In the genomic region with DNA sequence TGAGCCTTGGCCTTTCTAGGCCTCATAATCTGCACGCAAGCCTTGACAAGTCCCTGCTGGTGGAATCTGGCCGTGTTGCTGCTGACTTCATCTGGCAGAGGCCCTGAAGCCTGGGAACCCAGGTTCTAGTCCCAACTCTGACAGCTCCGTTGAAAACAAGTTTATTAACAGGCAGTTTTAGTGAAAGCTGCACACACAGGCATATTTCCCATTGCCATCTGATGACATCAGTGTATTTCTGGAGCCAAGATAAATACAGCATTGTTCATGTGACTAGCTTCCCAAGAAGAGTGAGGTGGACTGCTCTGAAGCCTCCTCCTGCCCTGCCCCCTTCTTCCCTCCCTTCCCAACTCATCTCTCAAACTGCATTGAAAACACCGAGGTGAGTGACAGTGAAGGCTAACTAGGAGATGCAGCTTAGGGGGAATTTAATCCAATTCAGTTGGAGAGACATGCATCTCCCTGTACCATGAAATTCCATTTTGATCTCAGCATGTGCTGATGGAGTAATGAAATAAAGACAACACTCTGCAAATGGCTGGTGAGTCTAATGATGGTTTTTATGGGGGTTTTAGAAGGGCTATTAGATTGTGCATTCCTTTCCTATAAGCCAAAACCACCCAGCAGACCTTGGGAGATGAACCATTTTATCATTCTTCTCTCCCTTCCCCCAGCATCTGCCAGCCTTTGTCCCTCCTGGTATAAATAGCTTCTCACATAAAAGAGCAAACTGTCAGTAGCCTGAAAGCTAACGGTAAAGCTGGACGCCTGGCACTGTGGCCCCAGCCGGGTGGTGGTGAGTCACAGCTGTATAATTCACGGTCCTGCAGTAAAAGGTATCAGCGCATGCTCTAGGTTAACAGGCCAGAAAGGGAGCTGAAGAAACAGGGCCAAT, we compare ENCODE assay signal across 8 cellular contexts. TPM values are rescaled to one million over a fixed set of nuclear protein-coding genes. Genes with fewer than 3 reads are reported as not detected.
DNase-seq lines count a peak whose midpoint lies in the region; ATAC-seq and TF ChIP-seq lines count a peak whose summit lies in the region.

No MANE protein-coding gene starts in this region.

- H3K4me3 Mint-ChIP-seq in nephron progenitor cell: no peak overlapping the region
- H3K4me3 Mint-ChIP-seq in activated T-cell treated with anti-CD3 and anti-CD28 coated beads, Interleukin-2, amount 50 U/mL, for 4 hours: no peak overlapping the region

- DNase-seq in NCI-H69 (lab: John Stamatoyannopoulos, UW) (peak; percentile 73), nephron progenitor cell (no peak), GM13977 (ENCODE audit: low spot score) (no peak)
- DNase-seq in activated T-cell treated with anti-CD3 and anti-CD28 coated beads, Interleukin-2, amount 50 U/mL, for 4 hours: no peak

- no peaks in the 10 kb centered on the region for H4K20me1 ChIP-seq in BLaER1

- H3K27me3 Mint-ChIP-seq in nephron progenitor cell (ENCODE audit: low read depth, poor library complexity): peaks cover 3% of the 10 kb centered on the region
- no peaks in the 10 kb centered on the region for H3K27me3 Mint-ChIP-seq in activated T-cell treated with anti-CD3 and anti-CD28 coated beads, Interleukin-2, amount 50 U/mL, for 4 hours (ENCODE audit: low read depth)

- H3K4me1 ChIP-seq in BLaER1: peaks cover 10% of the 10 kb centered on the region

- no peak overlapping the region for H3K4me3 ChIP-seq in BLaER1

- no peaks in the 10 kb centered on the region for H3K9me3 Mint-ChIP-seq in nephron progenitor cell
- H3K9me3 Mint-ChIP-seq in activated T-cell treated with anti-CD3 and anti-CD28 coated beads, Interleukin-2, amount 50 U/mL, for 4 hours: no peaks in the 10 kb centered on the region

- peak overlapping the region; percentile 29 for H3K4me2 ChIP-seq in BLaER1

- ATAC-seq in esophagus mucosa: peak; percentile 69
- ATAC-seq in activated T-cell treated with anti-CD3 and anti-CD28 coated beads, Interleukin-2, amount 50 U/mL, for 4 hours: no peak
- no peak for ATAC-seq in HG03457 (IDR thresholded peaks at IDR 0.05; ENCODE audit: unreplicated experiment)
- no peak for ATAC-seq in HG02588 (IDR thresholded peaks at IDR 0.05; ENCODE audit: unreplicated experiment)

- peaks cover 10% of the 10 kb centered on the region for H3K36me3 Mint-ChIP-seq in nephron progenitor cell (ENCODE audit: low read depth)
- H3K36me3 Mint-ChIP-seq in activated T-cell treated with anti-CD3 and anti-CD28 coated beads, Interleukin-2, amount 50 U/mL, for 4 hours (ENCODE audit: insufficient read depth): no peaks in the 10 kb centered on the region

- no peaks in the 10 kb centered on the region; the same call in 1 of the 2 replicates for H3K9me3 ChIP-seq in BLaER1

- no peak overlapping the region for H3K9ac ChIP-seq in BLaER1

- peak overlapping the region; percentile 72 for H3K27ac Mint-ChIP-seq in nephron progenitor cell

- H3K4me1 Mint-ChIP-seq in nephron progenitor cell: peaks cover 50% of the 10 kb centered on the region
- H3K4me1 Mint-ChIP-seq in activated T-cell treated with anti-CD3 and anti-CD28 coated beads, Interleukin-2, amount 50 U/mL, for 4 hours (ENCODE audit: low read depth): no peaks in the 10 kb centered on the region

- no peak overlapping the region for H3K27ac ChIP-seq in BLaER1

- H3K36me3 ChIP-seq in BLaER1: no peaks in the 10 kb centered on the region

- TF ChIP-seq CTCF in nephron progenitor cell (IDR thresholded peaks at IDR 0.05) (no peak), GM13977 (IDR thresholded peaks at IDR 0.05; ENCODE audit: extremely low read depth, insufficient read depth, missing control alignments) (no peak)

- in situ Hi-C loops in GM13977 (cut with MboI; ENCODE audit: low pct_unique_long_range_greater_than_20kb, low sequenced_read_pairs, unreplicated experiment): no loop called here

- H3K27me3 ChIP-seq in BLaER1: no peaks in the 10 kb centered on the region

RNA-seq across cellular contexts. Expression of a gene that starts 38.0 kb away (rescaled TPM):
- 6.0 TPM for total RNA-seq in esophagus mucosa
- total RNA-seq in activated T-cell treated with anti-CD3 and anti-CD28 coated beads, Interleukin-2, amount 50 U/mL, for 4 hours: not detected
